In the genomic region with DNA sequence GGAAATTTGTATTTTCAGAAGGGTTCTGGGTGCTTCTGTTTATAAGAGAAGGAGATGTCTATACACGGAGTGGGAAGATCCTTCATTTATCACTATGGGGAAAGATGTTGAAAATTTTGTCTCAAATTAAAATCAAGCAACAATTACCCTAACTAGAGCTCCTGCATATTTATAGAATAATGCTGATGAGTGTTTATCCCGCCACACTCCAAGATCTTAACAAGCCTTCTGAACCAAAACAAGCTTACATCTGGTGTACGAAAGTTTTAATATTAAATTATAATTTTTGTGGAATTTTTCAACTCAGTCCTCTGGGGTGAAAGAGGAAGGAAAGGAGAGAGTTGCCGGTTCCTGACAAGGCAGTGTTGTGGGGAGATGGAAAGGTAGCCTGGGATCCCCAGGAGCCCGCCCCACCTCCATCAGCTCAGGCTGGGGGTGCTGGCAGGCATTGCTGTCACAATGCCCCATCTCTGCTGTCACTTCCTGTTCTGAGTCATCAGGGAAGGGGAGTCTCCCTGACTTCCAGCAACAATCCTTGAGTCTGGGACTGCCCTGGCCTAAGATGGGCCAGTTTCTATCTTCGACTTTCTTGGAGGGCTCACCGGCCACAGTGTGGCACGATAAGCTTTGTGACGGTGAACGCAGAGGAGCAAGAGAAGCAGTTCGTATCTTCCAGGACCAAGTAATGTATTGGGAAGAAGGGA, we compare ENCODE assay signal across 1 cellular context.
TF ChIP-seq lines count a peak whose summit lies in the region.

No MANE protein-coding gene starts in this region.

TF ChIP-seq in GM23338, 12 proteins besides CTCF, POLR2A, EP300 and RAD21 (continued from another document):
- TF ChIP-seq, protein P1, sequence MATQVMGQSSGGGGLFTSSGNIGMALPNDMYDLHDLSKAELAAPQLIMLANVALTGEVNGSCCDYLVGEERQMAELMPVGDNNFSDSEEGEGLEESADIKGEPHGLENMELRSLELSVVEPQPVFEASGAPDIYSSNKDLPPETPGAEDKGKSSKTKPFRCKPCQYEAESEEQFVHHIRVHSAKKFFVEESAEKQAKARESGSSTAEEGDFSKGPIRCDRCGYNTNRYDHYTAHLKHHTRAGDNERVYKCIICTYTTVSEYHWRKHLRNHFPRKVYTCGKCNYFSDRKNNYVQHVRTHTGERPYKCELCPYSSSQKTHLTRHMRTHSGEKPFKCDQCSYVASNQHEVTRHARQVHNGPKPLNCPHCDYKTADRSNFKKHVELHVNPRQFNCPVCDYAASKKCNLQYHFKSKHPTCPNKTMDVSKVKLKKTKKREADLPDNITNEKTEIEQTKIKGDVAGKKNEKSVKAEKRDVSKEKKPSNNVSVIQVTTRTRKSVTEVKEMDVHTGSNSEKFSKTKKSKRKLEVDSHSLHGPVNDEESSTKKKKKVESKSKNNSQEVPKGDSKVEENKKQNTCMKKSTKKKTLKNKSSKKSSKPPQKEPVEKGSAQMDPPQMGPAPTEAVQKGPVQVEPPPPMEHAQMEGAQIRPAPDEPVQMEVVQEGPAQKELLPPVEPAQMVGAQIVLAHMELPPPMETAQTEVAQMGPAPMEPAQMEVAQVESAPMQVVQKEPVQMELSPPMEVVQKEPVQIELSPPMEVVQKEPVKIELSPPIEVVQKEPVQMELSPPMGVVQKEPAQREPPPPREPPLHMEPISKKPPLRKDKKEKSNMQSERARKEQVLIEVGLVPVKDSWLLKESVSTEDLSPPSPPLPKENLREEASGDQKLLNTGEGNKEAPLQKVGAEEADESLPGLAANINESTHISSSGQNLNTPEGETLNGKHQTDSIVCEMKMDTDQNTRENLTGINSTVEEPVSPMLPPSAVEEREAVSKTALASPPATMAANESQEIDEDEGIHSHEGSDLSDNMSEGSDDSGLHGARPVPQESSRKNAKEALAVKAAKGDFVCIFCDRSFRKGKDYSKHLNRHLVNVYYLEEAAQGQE (IDR thresholded peaks at IDR 0.05; ENCODE audit: unreplicated experiment), result no peak
- TF ChIP-seq ZNF331 (CRISPR knock-in tag; IDR thresholded peaks at IDR 0.05; ENCODE audit: low read depth), result no peak
